Comparison of ENCODE assay signal across 9 cellular contexts in the genomic region with DNA sequence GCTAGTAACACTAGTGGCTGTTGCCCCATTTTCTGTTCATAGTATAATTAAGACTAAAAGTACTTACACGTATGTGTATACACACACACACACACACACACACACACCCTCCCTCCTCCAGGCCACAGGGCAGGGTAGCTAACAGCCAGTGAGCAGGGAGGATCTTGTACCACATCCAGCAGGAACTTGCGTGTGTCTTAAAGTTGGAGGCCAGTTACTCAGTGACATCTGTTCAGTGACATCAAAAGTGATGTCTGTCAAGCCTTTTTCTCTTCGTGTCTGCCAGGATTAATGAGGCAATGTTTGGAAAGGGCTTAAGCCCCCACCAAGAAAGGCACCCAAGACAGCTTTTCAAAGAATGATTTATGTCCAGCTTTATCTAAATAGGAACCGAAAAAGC.
DNase-seq lines count a peak whose midpoint lies in the region; ATAC-seq and TF ChIP-seq lines count a peak whose summit lies in the region.
"Had no signal": no experiment of that assay in that cellular context is flagged by ENCODE, and none has a peak within 500 bp of the region (broad histone marks: within the 10 kb centered on the region; RNA-seq: fewer than 3 reads in every experiment).

No MANE protein-coding gene starts in this region.

- H3K9ac ChIP-seq in iPS-20b (ENCODE audit: low read depth, low read length): no peak overlapping the region

- H3K4me1 ChIP-seq in iPS-20b (ENCODE audit: insufficient read depth, low read length) (peaks cover 4% of the 10 kb centered on the region; the same call in 1 of the 2 replicates), testis (peaks cover 16% of the 10 kb centered on the region)

- ATAC-seq in WTC11 (no peak), GM18907 (IDR thresholded peaks at IDR 0.05; ENCODE audit: unreplicated experiment) (no peak), GM18867 (IDR thresholded peaks at IDR 0.05; ENCODE audit: unreplicated experiment) (no peak)
- no peak for ATAC-seq in activated CD8-positive, alpha-beta T cell treated with anti-CD3 and anti-CD28 coated beads for 36 hours

- POLR2A ChIA-PET in WTC11 (lab: Charles Lee): no interaction called here
- POLR2A ChIA-PET in activated CD8-positive, alpha-beta T cell treated with anti-CD3 and anti-CD28 coated beads for 36 hours (lab: Charles Lee): no interaction called here

- H3K27me3 Mint-ChIP-seq in WTC11 (ENCODE audit: low read depth): peaks cover 24% of the 10 kb centered on the region
- peaks cover 46% of the 10 kb centered on the region for H3K27me3 Mint-ChIP-seq in activated CD8-positive, alpha-beta T cell treated with anti-CD3 and anti-CD28 coated beads for 36 hours

- WGBS in testis, 2 donors: 28 to 36% methylated on average over 4 of the region's 4 CpGs

- H3K27ac ChIP-seq in iPS-20b (ENCODE audit: low read length) (no peak overlapping the region), testis (peak overlapping the region; percentile 90 to 97)
- H3K27ac ChIP-seq: C4-2B had no signal

- H3K9me3 ChIP-seq in iPS-20b (ENCODE audit: insufficient read depth, low read depth, low read length) (no peaks in the 10 kb centered on the region), testis (no peaks in the 10 kb centered on the region)

- H3K27ac Mint-ChIP-seq in WTC11: no peak overlapping the region
- no peak overlapping the region for H3K27ac Mint-ChIP-seq in activated CD8-positive, alpha-beta T cell treated with anti-CD3 and anti-CD28 coated beads for 36 hours

- CTCF ChIA-PET in WTC11 (lab: Charles Lee): interaction anchor here (0.5 kb wide), 1 partner anchor 71 kb away, joined by 4 read pairs; no protein-coding TSS in a partner anchor
- CTCF ChIA-PET in activated CD8-positive, alpha-beta T cell treated with anti-CD3 and anti-CD28 coated beads for 36 hours (lab: Charles Lee): no interaction called here

- no peak for TF ChIP-seq CTCF in WTC11 (IDR thresholded peaks at IDR 0.05)
- no peak for TF ChIP-seq CTCF in testis (IDR thresholded peaks at IDR 0.05)
- no peak for TF ChIP-seq CTCF in activated CD8-positive, alpha-beta T cell treated with anti-CD3 and anti-CD28 coated beads for 36 hours (IDR thresholded peaks at IDR 0.05)

- peaks cover 34% of the 10 kb centered on the region for H3K4me1 Mint-ChIP-seq in WTC11
- peaks cover 3% of the 10 kb centered on the region for H3K4me1 Mint-ChIP-seq in activated CD8-positive, alpha-beta T cell treated with anti-CD3 and anti-CD28 coated beads for 36 hours (ENCODE audit: low read depth)

- TF ChIP-seq POLR2A in testis (IDR thresholded peaks at IDR 0.05): no peak

- H3K36me3 ChIP-seq in iPS-20b (ENCODE audit: insufficient read depth, low read depth, low read length) (no peaks in the 10 kb centered on the region), testis (ENCODE audit: low read depth, missing control alignments) (no peaks in the 10 kb centered on the region)

- intact Hi-C loops in testis (cut with DNase I; ENCODE audit: low total_unique reads): loop anchor here (10.0 kb wide), 1 partner anchor 144 kb away; no protein-coding TSS in a partner anchor
- intact Hi-C loops in activated CD8-positive, alpha-beta T cell treated with anti-CD3 and anti-CD28 coated beads for 36 hours (cut with micrococcal nuclease): no loop called here

- DNase-seq in NCI-H2029 treated with DMSO at 0.1 percent for 48 hours (lab: John Stamatoyannopoulos, UW): peak; percentile 2
- no peak for DNase-seq in NCI-H2029 (lab: John Stamatoyannopoulos, UW)
- DNase-seq in WTC11 (ENCODE audit: low spot score): no peak
- peak; percentile 77 for DNase-seq in testis
- no peak for DNase-seq in activated CD8-positive, alpha-beta T cell treated with anti-CD3 and anti-CD28 coated beads for 36 hours

- H3K9me3 Mint-ChIP-seq in WTC11: no peaks in the 10 kb centered on the region; the same call in 1 of the 2 replicates
- no peaks in the 10 kb centered on the region for H3K9me3 Mint-ChIP-seq in activated CD8-positive, alpha-beta T cell treated with anti-CD3 and anti-CD28 coated beads for 36 hours

- H3K4me3 ChIP-seq in iPS-20b (ENCODE audit: low read length): peak overlapping the region; percentile 78; the same call in 1 of the 2 replicates
- no peak overlapping the region for H3K4me3 ChIP-seq in testis

- H3K4me3 Mint-ChIP-seq in WTC11: peak overlapping the region; percentile 71
- no peak overlapping the region for H3K4me3 Mint-ChIP-seq in activated CD8-positive, alpha-beta T cell treated with anti-CD3 and anti-CD28 coated beads for 36 hours

- peaks cover 36% of the 10 kb centered on the region for H3K27me3 ChIP-seq in iPS-20b (ENCODE audit: insufficient read depth, low read length)
- H3K27me3 ChIP-seq in testis: no peaks in the 10 kb centered on the region

- no peaks in the 10 kb centered on the region for H3K36me3 Mint-ChIP-seq in WTC11
- no peaks in the 10 kb centered on the region for H3K36me3 Mint-ChIP-seq in activated CD8-positive, alpha-beta T cell treated with anti-CD3 and anti-CD28 coated beads for 36 hours (ENCODE audit: low read depth)

TF ChIP-seq in WTC11, 78 proteins besides CTCF, POLR2A, EP300 and RAD21:
- TF ChIP-seq, protein P1, sequence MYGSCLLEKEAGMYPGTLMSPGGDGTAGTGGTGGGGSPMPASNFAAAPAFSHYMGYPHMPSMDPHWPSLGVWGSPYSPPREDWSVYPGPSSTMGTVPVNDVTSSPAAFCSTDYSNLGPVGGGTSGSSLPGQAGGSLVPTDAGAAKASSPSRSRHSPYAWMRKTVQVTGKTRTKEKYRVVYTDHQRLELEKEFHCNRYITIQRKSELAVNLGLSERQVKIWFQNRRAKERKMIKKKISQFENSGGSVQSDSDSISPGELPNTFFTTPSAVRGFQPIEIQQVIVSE (CRISPR knock-in tag; IDR thresholded peaks at IDR 0.05; ENCODE audit: borderline replicate concordance): no peak
TF ChIP-seq in WTC11: peak in this region for 0.

Comparison
In these comparisons a context has a peak if more than half of its experiments do, and no peak if none do; other contexts are left out.
1. DNase-seq: peak in NCI-H2029 treated with DMSO at 0.1 percent for 48 hours (single experiment) and testis (single experiment); none in NCI-H2029 (single experiment), WTC11 (single experiment) and activated CD8-positive, alpha-beta T cell treated with anti-CD3 and anti-CD28 coated beads for 36 hours (single experiment).